ENCODE assay signal across 20 cellular contexts in genomic region chr1:201430790-201431189, GRCh38. TPM values are rescaled to one million over a fixed set of nuclear protein-coding genes. Genes with fewer than 3 reads are reported as not detected.
DNase-seq lines count a peak whose midpoint lies in the region; ATAC-seq and TF ChIP-seq lines count a peak whose summit lies in the region.
"Had no signal": no experiment of that assay in that cellular context is flagged by ENCODE, and none has a peak within 500 bp of the region (broad histone marks: within the 10 kb centered on the region; RNA-seq: fewer than 3 reads in every experiment).

No MANE protein-coding gene starts in this region.

- peaks cover 19% of the 10 kb centered on the region for H3K4me1 Mint-ChIP-seq in glutamatergic neuron (ENCODE audit: low read depth, unreplicated experiment)

- DNase-seq in Karpas-422 (no peak), NCI-H69 (lab: John Stamatoyannopoulos, UW) (peak; percentile 44), glutamatergic neuron (peak; percentile 43), psoas muscle (no peak), sciatic nerve (ENCODE audit: low spot score) (no peak), KG1 (lab: John Stamatoyannopoulos, UW) (no peak), ureter (ENCODE audit: low spot score) (no peak)
- DNase-seq: BE2C; CD4-positive, alpha-beta memory T cell; GOT3; HFFc6; MM.1S; NCI-H1105 treated with DMSO at 0.1 percent for 48 hours; NCI-H187; RPMI8226 had no signal

- H3K27ac Mint-ChIP-seq in glutamatergic neuron (ENCODE audit: unreplicated experiment) = peak overlapping the region; percentile 78
- H3K27ac Mint-ChIP-seq: CD4-positive, alpha-beta memory T cell; HFFc6 had no signal

- no peaks in the 10 kb centered on the region for H3K27me3 ChIP-seq in Karpas-422 (ENCODE audit: low read length)
- no peaks in the 10 kb centered on the region for H3K27me3 ChIP-seq in psoas muscle (ENCODE audit: insufficient read depth in 3 of 3, low read length in 2 of 3)
- H3K27me3 ChIP-seq: BE2C had no signal

- peak overlapping the region; percentile 32; the same call in 1 of the 2 replicates for H2AFZ ChIP-seq in Karpas-422 (ENCODE audit: low read length)

- no peaks in the 10 kb centered on the region for H4K20me1 ChIP-seq in Karpas-422 (ENCODE audit: insufficient read depth, low read depth, low read length)

- no peak overlapping the region for H3K4me3 Mint-ChIP-seq in glutamatergic neuron (ENCODE audit: unreplicated experiment)
- H3K4me3 Mint-ChIP-seq: CD4-positive, alpha-beta memory T cell; HFFc6 had no signal

- H3K9ac ChIP-seq in Karpas-422 (ENCODE audit: low read length) = peak overlapping the region; percentile 77
- H3K9ac ChIP-seq: KMS-11 had no signal

- peak overlapping the region; percentile 69 for H3K4me2 ChIP-seq in Karpas-422 (ENCODE audit: low read depth, low read length, poor library complexity, severe bottlenecking)
- H3K4me2 ChIP-seq: KMS-11 had no signal

- no peaks in the 10 kb centered on the region; the same call in 1 of the 2 replicates for H3K79me2 ChIP-seq in Karpas-422 (ENCODE audit: low read length)

- H3K36me3 Mint-ChIP-seq in glutamatergic neuron (ENCODE audit: unreplicated experiment) = no peaks in the 10 kb centered on the region

- H3K27me3 Mint-ChIP-seq in glutamatergic neuron (ENCODE audit: unreplicated experiment) = peaks cover 3% of the 10 kb centered on the region

- H3K36me3 ChIP-seq in Karpas-422 (ENCODE audit: insufficient read depth, low read length) = no peaks in the 10 kb centered on the region
- no peaks in the 10 kb centered on the region for H3K36me3 ChIP-seq in psoas muscle (ENCODE audit: insufficient read depth in 1 of 2, low read depth in 1 of 2)
- H3K36me3 ChIP-seq: BE2C had no signal

- WGBS in psoas muscle, 3 donors = 39 to 51% (median 50%) methylated on average over 4 of the region's 4 CpGs

- peak overlapping the region; percentile 99 for H3K27ac ChIP-seq in Karpas-422 (ENCODE audit: low read length)
- peak overlapping the region; percentile 93 for H3K27ac ChIP-seq in psoas muscle
- H3K27ac ChIP-seq: KMS-11 had no signal

- H3K9me3 ChIP-seq in Karpas-422 (ENCODE audit: low read length) (no peaks in the 10 kb centered on the region), psoas muscle (no peaks in the 10 kb centered on the region)
- H3K9me3 ChIP-seq: BE2C had no signal

- peak in 3 of 4 donors; percentile 4 to 10 (median 4) for ATAC-seq in psoas muscle
- no peak for ATAC-seq in sciatic nerve

- intact Hi-C loops in psoas muscle (cut with DNase I) (no loop called here), sciatic nerve (cut with DNase I) (no loop called here)

- TF ChIP-seq CTCF in glutamatergic neuron (IDR thresholded peaks at IDR 0.05; ENCODE audit: partially characterized antibody, unreplicated experiment) (no peak), psoas muscle (IDR thresholded peaks at IDR 0.05) (no peak)

- H3K4me3 ChIP-seq in Karpas-422 (ENCODE audit: low read length) (peak overlapping the region; percentile 64; the same call in 1 of the 2 replicates), psoas muscle (no peak overlapping the region)

- no peaks in the 10 kb centered on the region for H3K9me2 ChIP-seq in Karpas-422 (replicated peaks; ENCODE audit: insufficient read depth, low read length)

- H3K4me1 ChIP-seq in Karpas-422 (ENCODE audit: low read length) (peaks cover 87% of the 10 kb centered on the region), psoas muscle (peaks cover 19% of the 10 kb centered on the region)
- H3K4me1 ChIP-seq: BE2C had no signal

- H3K9me3 Mint-ChIP-seq in glutamatergic neuron (ENCODE audit: unreplicated experiment) = peaks cover 10% of the 10 kb centered on the region
- H3K9me3 Mint-ChIP-seq: HFFc6 had no signal

RNA-seq across cellular contexts. Expression of gene TNNI1, which starts 9.3 kb away (rescaled TPM):
- 333 and 375 TPM in 2 replicates for total RNA-seq in Karpas-422 (2014; rRNA removed; shearing (Covaris generic); ENCODE audit: low replicate concordance)
- total RNA-seq in glutamatergic neuron (ENCODE audit: unreplicated experiment) = 4.1 TPM
- total RNA-seq in psoas muscle = 1,000 to 10,000 TPM; 2,137 to 4,600 (median 3,389) TPM
- polyA plus RNA-seq in psoas muscle = 1,000 to 10,000 TPM in 2 of 3 donors, 100 to 1,000 TPM in 1; 734 to 2,687 (median 2,500) TPM
- total RNA-seq in sciatic nerve = 0.22 TPM
- 0.23 TPM for total RNA-seq in ureter
- total RNA-seq: CD4-positive, alpha-beta memory T cell; HFFc6; NCI-H460; SK-MEL-5 had no signal
- polyA plus RNA-seq: AG04450; CD4-positive, alpha-beta memory T cell had no signal

RNA-seq across cellular contexts. Expression of gene LAD1, which starts 31.7 kb away (rescaled TPM):
- 0.76 and 1.2 TPM in 2 replicates for total RNA-seq in Karpas-422 (2014; rRNA removed; shearing (Covaris generic); ENCODE audit: low replicate concordance)
- total RNA-seq in glutamatergic neuron (ENCODE audit: unreplicated experiment) = 0.25 TPM
- total RNA-seq in psoas muscle = 10 to 100 TPM in 2 of 4 donors, 1 to 10 TPM in 1, under 1 TPM in 1; 0.92 to 17.7 (median 6.0) TPM
- 1 to 10 TPM in 2 of 3 donors, under 1 TPM in 1; 0.23 to 7.4 (median 5.4) TPM for polyA plus RNA-seq in psoas muscle
- total RNA-seq in sciatic nerve = 0.76 TPM
- 186 TPM for total RNA-seq in ureter
- total RNA-seq: HFFc6, NCI-H460, OCI-LY7 had no signal
- polyA plus RNA-seq: CD4-positive, alpha-beta memory T cell had no signal

RNA-seq across cellular contexts. Expression of gene PHLDA3, which starts 38.2 kb away (rescaled TPM):
- total RNA-seq in Karpas-422 (2014; rRNA removed; shearing (Covaris generic); ENCODE audit: low replicate concordance) = not detected in 2 replicates
- total RNA-seq in glutamatergic neuron (ENCODE audit: unreplicated experiment) (18.5 TPM), psoas muscle (100 to 1,000 TPM in 1 of 4 donors, 10 to 100 TPM in 3; 41.8 to 116 (median 78.9) TPM), sciatic nerve (159 TPM), ureter (75.4 TPM)
- 10 to 100 TPM; 42.3 to 62.4 (median 55.1) TPM for polyA plus RNA-seq in psoas muscle
- total RNA-seq: OCI-LY7 had no signal

RNA-seq across cellular contexts. Expression of gene TNNT2, which starts 53.3 kb away (rescaled TPM):
- 0.11 and 0.37 TPM in 2 replicates for total RNA-seq in Karpas-422 (2014; rRNA removed; shearing (Covaris generic); ENCODE audit: low replicate concordance)
- total RNA-seq in glutamatergic neuron (ENCODE audit: unreplicated experiment) (not detected), psoas muscle (10 to 100 TPM in 1 of 4 donors, 1 to 10 TPM in 3; 4.3 to 26.6 (median 6.1) TPM), sciatic nerve (63.7 TPM), ureter (1.4 TPM)
- 1 to 10 TPM in 2 of 3 donors, under 1 TPM in 1; 0.52 to 5.9 (median 4.3) TPM for polyA plus RNA-seq in psoas muscle
- total RNA-seq: CD4-positive, alpha-beta memory T cell; HFFc6; NCI-H460; OCI-LY7; SK-MEL-5 had no signal
- polyA plus RNA-seq: CD4-positive, alpha-beta memory T cell had no signal

Comparison
In these comparisons a context has a peak if more than half of its experiments do, and no peak if none do; other contexts are left out.
1. DNase-seq: peak in NCI-H69 (single experiment) and glutamatergic neuron (single experiment); none in Karpas-422 (single experiment), psoas muscle (0 of 2), sciatic nerve (single experiment), KG1 (single experiment) and ureter (single experiment).
2. RNA of gene TNNI1, which starts 9.3 kb away (total RNA-seq): 2,137 to 4,600 TPM in psoas muscle and 333 to 375 TPM in Karpas-422; 4.1 TPM in glutamatergic neuron (single experiment), 0.23 TPM in ureter (single experiment) and 0.22 TPM in sciatic nerve (single experiment); every median in the first group is over 10 times any median in the second.
3. RNA of gene LAD1, which starts 31.7 kb away (total RNA-seq): 186 TPM in ureter (single experiment); 0.92 to 17.7 TPM in psoas muscle, 0.76 to 1.2 TPM in Karpas-422, 0.76 TPM in sciatic nerve (single experiment) and 0.25 TPM in glutamatergic neuron (single experiment); every median in the first group is over 10 times any median in the second.
4. RNA of gene PHLDA3, which starts 38.2 kb away (total RNA-seq): 159 TPM in sciatic nerve (single experiment), 41.8 to 116 TPM in psoas muscle, 75.4 TPM in ureter (single experiment) and 18.5 TPM in glutamatergic neuron (single experiment); not detected in Karpas-422; every median in the first group is over 10 times any median in the second.